ENCODE assay signal across 18 cellular contexts in genomic region chr11:106409681-106410080, GRCh38.
DNase-seq lines count a peak whose midpoint lies in the region; ATAC-seq and TF ChIP-seq lines count a peak whose summit lies in the region.
"Had no signal": no experiment of that assay in that cellular context is flagged by ENCODE, and none has a peak within 500 bp of the region (broad histone marks: within the 10 kb centered on the region; RNA-seq: fewer than 3 reads in every experiment).

No MANE protein-coding gene starts in this region.

- no peak overlapping the region for H4K5ac ChIP-seq in mesendoderm (ENCODE audit: low read length)

- H3K27ac ChIP-seq in hepatocyte, result no peak overlapping the region
- no peak overlapping the region for H3K27ac ChIP-seq in mesendoderm (ENCODE audit: low read depth, low read length)
- H3K27ac ChIP-seq: 22Rv1; A549; BLaER1 treated with 17β-estradiol and CSF1 and Interleukin-3, amounts not matched to agents 10 nM and 100 nM; C4-2B had no signal

- no peaks in the 10 kb centered on the region for H3K9me3 ChIP-seq in hepatocyte (ENCODE audit: low read depth)
- H3K9me3 ChIP-seq: A549; BLaER1 treated with 17β-estradiol and CSF1 and Interleukin-3, amounts not matched to agents 10 nM and 100 nM; Caco-2 had no signal

- no peaks in the 10 kb centered on the region for H3K27me3 Mint-ChIP-seq in HFFc6 (ENCODE audit: insufficient read depth)
- H3K27me3 Mint-ChIP-seq: B cell; CD4-positive, alpha-beta T cell had no signal

- H3K4me3 Mint-ChIP-seq in HFFc6, result no peak overlapping the region
- H3K4me3 Mint-ChIP-seq: B cell; CD4-positive, alpha-beta T cell; CD8-positive, alpha-beta T cell had no signal

- no peak overlapping the region for H3K56ac ChIP-seq in mesendoderm (ENCODE audit: low read length)

- H3K4me3 ChIP-seq in hepatocyte (no peak overlapping the region), mesendoderm (ENCODE audit: low read length) (no peak overlapping the region)
- H3K4me3 ChIP-seq: A549; BLaER1 treated with 17β-estradiol and CSF1 and Interleukin-3, amounts not matched to agents 10 nM and 100 nM had no signal

- no peak overlapping the region for H2BK5ac ChIP-seq in mesendoderm (ENCODE audit: low read length)

- TF ChIP-seq CTCF in hepatocyte (IDR thresholded peaks at IDR 0.05; ENCODE audit: poor library complexity), result no peak
- TF ChIP-seq CTCF in HFFc6 (IDR thresholded peaks at IDR 0.05), result no peak

- no peak overlapping the region for H3K18ac ChIP-seq in mesendoderm (ENCODE audit: low read length)

- no peak overlapping the region for H2BK120ac ChIP-seq in mesendoderm (ENCODE audit: low read depth, low read length)

- no peak overlapping the region for H3K4me2 ChIP-seq in hepatocyte
- no peak overlapping the region for H3K4me2 ChIP-seq in mesendoderm (ENCODE audit: low read length)
- H3K4me2 ChIP-seq: A549; BLaER1 treated with 17β-estradiol and CSF1 and Interleukin-3, amounts not matched to agents 10 nM and 100 nM had no signal

- H4K8ac ChIP-seq in mesendoderm (ENCODE audit: low read depth, low read length), result no peak overlapping the region

- H2AK5ac ChIP-seq in mesendoderm (ENCODE audit: low read length), result no peak overlapping the region

- H3K27ac Mint-ChIP-seq in HFFc6, result no peak overlapping the region
- H3K27ac Mint-ChIP-seq: B cell; CD4-positive, alpha-beta T cell; CD8-positive, alpha-beta T cell had no signal

- H3K4ac ChIP-seq in mesendoderm (ENCODE audit: low read depth, low read length), result no peak overlapping the region

- H3K27me3 ChIP-seq in hepatocyte, result no peaks in the 10 kb centered on the region
- no peaks in the 10 kb centered on the region for H3K27me3 ChIP-seq in mesendoderm (ENCODE audit: insufficient read depth, low read length, poor library complexity)
- H3K27me3 ChIP-seq: BLaER1 treated with 17β-estradiol and CSF1 and Interleukin-3, amounts not matched to agents 10 nM and 100 nM had no signal

- no peak for ATAC-seq in GM18861 (IDR thresholded peaks at IDR 0.05; ENCODE audit: unreplicated experiment)
- ATAC-seq: A549; CD8-positive, alpha-beta T cell had no signal

- H2AFZ ChIP-seq in hepatocyte, result no peak overlapping the region

- 56% methylated on average over 2 of the region's 2 CpGs for WGBS in hepatocyte (ENCODE audit: low lambda C conversion rate, missing lambda C conversion rate)
- WGBS in mesendoderm (ENCODE audit: extremely low coverage, insufficient coverage, low lambda C conversion rate), result no CpG with 5 or more reads among the region's 2 CpGs

- peaks cover 10% of the 10 kb centered on the region for H3K4me1 Mint-ChIP-seq in HFFc6 (ENCODE audit: low read depth)
- H3K4me1 Mint-ChIP-seq: B cell had no signal

- H3K36me3 ChIP-seq in hepatocyte (replicated peaks; ENCODE audit: insufficient read depth, low read depth), result no peaks in the 10 kb centered on the region
- no peaks in the 10 kb centered on the region for H3K36me3 ChIP-seq in mesendoderm (ENCODE audit: control insufficient read depth, insufficient read depth, low read length)
- H3K36me3 ChIP-seq: BLaER1 treated with 17β-estradiol and CSF1 and Interleukin-3, amounts not matched to agents 10 nM and 100 nM had no signal

- H3K9me2 ChIP-seq in hepatocyte (replicated peaks; ENCODE audit: insufficient read depth), result no peaks in the 10 kb centered on the region

- H3K9ac ChIP-seq in mesendoderm (ENCODE audit: low read length), result no peak overlapping the region
- H3K9ac ChIP-seq: BLaER1 treated with 17β-estradiol and CSF1 and Interleukin-3, amounts not matched to agents 10 nM and 100 nM had no signal

- H3K79me2 ChIP-seq in hepatocyte (no peaks in the 10 kb centered on the region), mesendoderm (ENCODE audit: control insufficient read depth, insufficient read depth, low read length) (no peaks in the 10 kb centered on the region)

- H3K23ac ChIP-seq in mesendoderm (ENCODE audit: low read length), result no peak overlapping the region

- no peaks in the 10 kb centered on the region for H4K20me1 ChIP-seq in hepatocyte (ENCODE audit: insufficient read depth, poor library complexity, severe bottlenecking)
- H4K20me1 ChIP-seq: BLaER1 treated with 17β-estradiol and CSF1 and Interleukin-3, amounts not matched to agents 10 nM and 100 nM had no signal

- no peaks in the 10 kb centered on the region for H3K9me3 Mint-ChIP-seq in HFFc6
- H3K9me3 Mint-ChIP-seq: CD4-positive, alpha-beta T cell had no signal

- no peak overlapping the region for H2BK15ac ChIP-seq in mesendoderm (replicated peaks; ENCODE audit: low read depth)

- no peaks in the 10 kb centered on the region for H3K36me3 Mint-ChIP-seq in HFFc6 (ENCODE audit: low read depth)
- H3K36me3 Mint-ChIP-seq: CD8-positive, alpha-beta T cell had no signal

- H3K4me1 ChIP-seq in hepatocyte (ENCODE audit: insufficient read depth) (no peaks in the 10 kb centered on the region), mesendoderm (ENCODE audit: control insufficient read depth, low read depth, low read length) (no peaks in the 10 kb centered on the region)
- H3K4me1 ChIP-seq: A549; BLaER1 treated with 17β-estradiol and CSF1 and Interleukin-3, amounts not matched to agents 10 nM and 100 nM; Caco-2 had no signal

- no peaks in the 10 kb centered on the region for H3K79me1 ChIP-seq in mesendoderm (ENCODE audit: low read length)

- DNase-seq in amniotic epithelial cell (ENCODE audit: low read depth), result peak; percentile 17
- peak; percentile 12 for DNase-seq in hepatocyte (ENCODE audit: low spot score)
- peak; percentile 32 for DNase-seq in mesendoderm
- DNase-seq in activated CD8-positive, alpha-beta memory T cell treated with anti-CD3 and anti-CD28 coated beads for 24 hours, result no peak
- DNase-seq in HFFc6, result no peak
- DNase-seq: AML-193; Caco-2; Calu3; CD4-positive, alpha-beta T cell; CD8-positive, alpha-beta T cell; DMS79 treated with DMSO at 0.1 percent for 48 hours; GF-D8 had no signal

Comparison
In these comparisons a context has a peak if more than half of its experiments do, and no peak if none do; other contexts are left out.
1. DNase-seq: peak in amniotic epithelial cell (single experiment), hepatocyte (single experiment) and mesendoderm (single experiment); none in activated CD8-positive, alpha-beta memory T cell treated with anti-CD3 and anti-CD28 coated beads for 24 hours (single experiment) and HFFc6 (single experiment).